Comparison of ENCODE assay signal across 8 cellular contexts in the genomic region with DNA sequence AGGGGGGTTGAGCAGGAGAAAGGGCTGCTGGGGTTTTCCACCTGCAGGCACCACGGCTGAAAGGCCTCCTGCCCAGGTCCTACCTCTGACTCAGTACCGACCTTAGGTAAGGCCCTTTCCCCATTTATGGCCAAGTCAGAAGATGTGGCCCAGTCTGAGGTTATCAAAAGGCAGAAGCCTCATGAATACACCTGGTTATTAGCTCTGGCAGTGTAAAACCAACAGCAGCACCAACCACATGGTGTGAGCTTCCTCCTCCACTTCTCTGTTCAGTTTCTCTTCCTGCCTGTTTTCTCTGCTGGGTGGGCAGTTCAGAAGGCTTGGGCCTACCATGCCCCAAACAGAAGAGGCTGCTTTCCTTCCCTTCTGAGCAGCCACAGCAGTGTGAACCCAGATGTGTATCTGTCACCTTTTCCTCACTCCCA.
DNase-seq lines count a peak whose midpoint lies in the region; ATAC-seq and TF ChIP-seq lines count a peak whose summit lies in the region.

No MANE protein-coding gene starts in this region.

- H3K27ac Mint-ChIP-seq in glutamatergic neuron (ENCODE audit: unreplicated experiment) = no peak overlapping the region

- no peak overlapping the region for H3K4me3 Mint-ChIP-seq in glutamatergic neuron (ENCODE audit: unreplicated experiment)

- peaks cover 3% of the 10 kb centered on the region for H3K9me3 Mint-ChIP-seq in glutamatergic neuron (ENCODE audit: unreplicated experiment)

- H3K4me2 ChIP-seq in BLaER1 (peak overlapping the region; percentile 34), OCI-LY3 (ENCODE audit: low read length) (peak overlapping the region; percentile 61)

- H3K9me3 ChIP-seq in BLaER1 (no peaks in the 10 kb centered on the region), OCI-LY3 (ENCODE audit: insufficient read depth, low read length) (no peaks in the 10 kb centered on the region)

- no peaks in the 10 kb centered on the region for H3K27me3 ChIP-seq in BLaER1
- H3K27me3 ChIP-seq in OCI-LY3 (ENCODE audit: low read depth, low read length) = no peaks in the 10 kb centered on the region

- DNase-seq in GM19238 (ENCODE audit: insufficient read length, low spot score) (peak; percentile 35), T-helper 1 cell (no peak), NCI-H1417 (lab: John Stamatoyannopoulos, UW) (no peak), NCI-H2107 treated with DMSO at 0.1 percent for 48 hours (lab: John Stamatoyannopoulos, UW; ENCODE audit: unreplicated experiment) (no peak), glutamatergic neuron (no peak)

- H3K27me3 Mint-ChIP-seq in glutamatergic neuron (ENCODE audit: unreplicated experiment) = no peaks in the 10 kb centered on the region

- H3K4me3 ChIP-seq in BLaER1 = no peak overlapping the region
- 0 out of 2 replicates have a peak overlapping the region, but pooled peaks have one; percentile 3 for H3K4me3 ChIP-seq in OCI-LY3 (ENCODE audit: low read length)

- TF ChIP-seq CTCF in OCI-LY3 (IDR thresholded peaks at IDR 0.05; ENCODE audit: low read depth, low read length) = no peak
- TF ChIP-seq CTCF in glutamatergic neuron (IDR thresholded peaks at IDR 0.05; ENCODE audit: partially characterized antibody, unreplicated experiment) = no peak

- peak overlapping the region; percentile 24 for H3K27ac ChIP-seq in BLaER1
- H3K27ac ChIP-seq in OCI-LY3 (ENCODE audit: low read length) = peak overlapping the region; percentile 99

- H3K4me1 Mint-ChIP-seq in glutamatergic neuron (ENCODE audit: low read depth, unreplicated experiment) = no peaks in the 10 kb centered on the region

- H4K20me1 ChIP-seq in BLaER1 = no peaks in the 10 kb centered on the region
- H4K20me1 ChIP-seq in OCI-LY3 (ENCODE audit: insufficient read depth, low read length) = no peaks in the 10 kb centered on the region

- peaks cover 39% of the 10 kb centered on the region for H3K4me1 ChIP-seq in BLaER1
- peaks cover 91% of the 10 kb centered on the region for H3K4me1 ChIP-seq in OCI-LY3 (ENCODE audit: low read length)

- H3K9ac ChIP-seq in BLaER1 (no peak overlapping the region), OCI-LY3 (ENCODE audit: low read length) (peak overlapping the region; percentile 78)

- H2AFZ ChIP-seq in OCI-LY3 (ENCODE audit: low read depth, low read length) = no peak overlapping the region

- no peaks in the 10 kb centered on the region for H3K79me2 ChIP-seq in OCI-LY3 (ENCODE audit: low read length)

- H3K36me3 ChIP-seq in BLaER1 = no peaks in the 10 kb centered on the region
- no peaks in the 10 kb centered on the region for H3K36me3 ChIP-seq in OCI-LY3 (replicated peaks; ENCODE audit: low read depth, low read length)

- ATAC-seq in HG02970 (IDR thresholded peaks at IDR 0.05; ENCODE audit: low FRiP score, unreplicated experiment) = peak; percentile 60

- no peaks in the 10 kb centered on the region for H3K36me3 Mint-ChIP-seq in glutamatergic neuron (ENCODE audit: unreplicated experiment)
